Comparison of ENCODE assay signal across 14 cellular contexts in genomic region chr22:24053481-24054226, GRCh38. TPM values are rescaled to one million over a fixed set of nuclear protein-coding genes. Genes with fewer than 3 reads are reported as not detected.
DNase-seq lines count a peak whose midpoint lies in the region; ATAC-seq and TF ChIP-seq lines count a peak whose summit lies in the region.
"Had no signal": no experiment of that assay in that cellular context is flagged by ENCODE, and none has a peak within 500 bp of the region (broad histone marks: within the 10 kb centered on the region; RNA-seq: fewer than 3 reads in every experiment).

No MANE protein-coding gene starts in this region.

- DNase-seq in GM10248 (ENCODE audit: extremely low spot score) (peak; percentile 70), GM23248 (peak; percentile 20), mesenchymal stem cell (peak; percentile 18), immature natural killer cell (no peak), sciatic nerve (ENCODE audit: low spot score) (no peak), SHP77 (lab: John Stamatoyannopoulos, UW) (no peak)
- DNase-seq: anterior cingulate cortex; C1 segment of cervical spinal cord; stimulated activated CD4-positive, alpha-beta T cell treated with anti-CD3 and anti-CD28 coated beads, Interleukin-2, amount 100 ng/mL, for 48 hours; WERI-Rb-1 had no signal

- H3F3A ChIP-seq in GM23248 (ENCODE audit: insufficient read depth) (0 out of 2 replicates have a peak, but pooled peaks cover 4% of the 10 kb centered on the region), OCI-LY1 (ENCODE audit: insufficient read depth, low read length) (no peaks in the 10 kb centered on the region)

- peaks cover 38 to 65% (median 44%) of the 10 kb centered on the region in 3 donors for H3K36me3 Mint-ChIP-seq in immature natural killer cell

- H3K36me3 ChIP-seq in GM23248 (ENCODE audit: low read depth) (peaks cover 5% of the 10 kb centered on the region; the same call in 1 of the 2 replicates), OCI-LY1 (ENCODE audit: insufficient read depth, low read length) (peaks cover 68% of the 10 kb centered on the region), mesenchymal stem cell (ENCODE audit: control insufficient read depth in 1 of 2, insufficient read depth in 2 of 2, low read depth in 1 of 2, low read length in 2 of 2) (peaks cover 61 to 75% of the 10 kb centered on the region in 2 experiments)

- H3K79me1 ChIP-seq in mesenchymal stem cell (replicated peaks; ENCODE audit: low read length, poor library complexity, severe bottlenecking) = peaks cover 1% of the 10 kb centered on the region

- H3K27ac ChIP-seq in GM23248 (no peak overlapping the region), OCI-LY1 (ENCODE audit: low read depth, low read length, poor library complexity, severe bottlenecking) (peak overlapping the region; percentile 74), mesenchymal stem cell (ENCODE audit: low read length, poor library complexity, severe bottlenecking) (no peak overlapping the region)
- H3K27ac ChIP-seq: KMS-11, WERI-Rb-1 had no signal

- H3K18ac ChIP-seq in mesenchymal stem cell (ENCODE audit: low read depth in 1 of 2, low read length in 2 of 2) = peak overlapping the region in 1 of 2 experiments; percentile 28

- no peak overlapping the region for H2AK5ac ChIP-seq in mesenchymal stem cell (ENCODE audit: low read length, severe bottlenecking)

- peak overlapping the region; percentile 35 for H4K8ac ChIP-seq in mesenchymal stem cell (ENCODE audit: low read length)

- H3K9me2 ChIP-seq in GM23248 (ENCODE audit: insufficient read depth) (no peaks in the 10 kb centered on the region), OCI-LY1 (ENCODE audit: low read depth, low read length) (no peaks in the 10 kb centered on the region)

- CTCF ChIA-PET in GM10248 (lab: Yijun Ruan, JAX) = interaction anchor here (0.9 kb wide), 1 partner anchor 104 kb away, joined by 3 read pairs; no protein-coding TSS in a partner anchor

- no peaks in the 10 kb centered on the region for H3K27me3 Mint-ChIP-seq in immature natural killer cell (ENCODE audit: low read depth in 3 of 3)

- in situ Hi-C loops in GM23248 (cut with MboI) = no loop called here

- peak overlapping the region in 1 of 2 experiments; percentile 71 for H3K14ac ChIP-seq in mesenchymal stem cell (ENCODE audit: low read length in 2 of 2)

- no peak overlapping the region for H2BK120ac ChIP-seq in mesenchymal stem cell (ENCODE audit: low read depth, low read length)

- peaks cover 25% of the 10 kb centered on the region for H3K4me1 ChIP-seq in GM23248 (ENCODE audit: insufficient read depth)
- peaks cover 10% of the 10 kb centered on the region for H3K4me1 ChIP-seq in OCI-LY1 (ENCODE audit: insufficient read depth, low read length, severe bottlenecking)
- peaks cover 12% of the 10 kb centered on the region for H3K4me1 ChIP-seq in mesenchymal stem cell (ENCODE audit: control insufficient read depth, insufficient read depth, low read depth, low read length)

- H2AFZ ChIP-seq in GM23248 = no peak overlapping the region
- no peak overlapping the region for H2AFZ ChIP-seq in OCI-LY1 (ENCODE audit: low read length)
- H2AFZ ChIP-seq in mesenchymal stem cell (ENCODE audit: low read depth, low read length) = no peak overlapping the region

- H3K4me3 Mint-ChIP-seq in immature natural killer cell = no peak overlapping the region

- H4K20me1 ChIP-seq in GM23248 (ENCODE audit: insufficient read depth) = no peaks in the 10 kb centered on the region
- no peaks in the 10 kb centered on the region for H4K20me1 ChIP-seq in OCI-LY1 (ENCODE audit: insufficient read depth, low read length)

- H3K4ac ChIP-seq in mesenchymal stem cell (ENCODE audit: low read depth in 1 of 2, low read length in 2 of 2) = no peak overlapping the region

- H3K27me3 ChIP-seq in GM23248 (replicated peaks; ENCODE audit: insufficient read depth) = no peaks in the 10 kb centered on the region
- no peaks in the 10 kb centered on the region for H3K27me3 ChIP-seq in OCI-LY1 (ENCODE audit: insufficient read depth, low read length)
- no peaks in the 10 kb centered on the region for H3K27me3 ChIP-seq in mesenchymal stem cell (ENCODE audit: control insufficient read depth in 1 of 2, insufficient read depth in 1 of 2, low read length in 2 of 2)

- WGBS in GM23248 (ENCODE audit: low coverage in 1 of 2, low lambda C conversion rate in 2 of 2, missing lambda C conversion rate in 2 of 2), 2 experiments = 92% methylated on average over 10 of the region's 10 CpGs
- 83% methylated on average over 9 of the region's 10 CpGs for WGBS in mesenchymal stem cell

- intact Hi-C loops in sciatic nerve (cut with DNase I) = no loop called here

- no peak overlapping the region for H2BK5ac ChIP-seq in mesenchymal stem cell (ENCODE audit: low read depth, low read length, poor library complexity, severe bottlenecking)

- H3K23ac ChIP-seq in mesenchymal stem cell (ENCODE audit: low read length in 2 of 2) = no peak overlapping the region

- H3K4me2 ChIP-seq in GM23248 (ENCODE audit: unreplicated experiment) (no peak overlapping the region), OCI-LY1 (ENCODE audit: low read length) (no peak overlapping the region), mesenchymal stem cell (ENCODE audit: low read length, poor library complexity, severe bottlenecking) (no peak overlapping the region)
- H3K4me2 ChIP-seq: KMS-11 had no signal

- H4K91ac ChIP-seq in mesenchymal stem cell (ENCODE audit: low read length) = no peak overlapping the region

- no peak overlapping the region for H3K4me3 ChIP-seq in GM23248
- H3K4me3 ChIP-seq in OCI-LY1 (ENCODE audit: low read depth, low read length, poor library complexity, severe bottlenecking) = no peak overlapping the region
- H3K4me3 ChIP-seq in mesenchymal stem cell (ENCODE audit: insufficient read depth in 1 of 2, low read depth in 1 of 2, low read length in 2 of 2) = no peak overlapping the region

- H3K27ac Mint-ChIP-seq in immature natural killer cell = no peak overlapping the region

- POLR2A ChIA-PET in GM10248 (lab: Yijun Ruan, JAX) = interaction anchor here (0.6 kb wide), 1 partner anchor 34 kb away, joined by 8 read pairs; no protein-coding TSS in a partner anchor

- H3K9me3 ChIP-seq in GM23248 (ENCODE audit: low read depth) (no peaks in the 10 kb centered on the region), OCI-LY1 (ENCODE audit: low read length) (no peaks in the 10 kb centered on the region), mesenchymal stem cell (ENCODE audit: control insufficient read depth, low read length) (no peaks in the 10 kb centered on the region)

- H3K9ac ChIP-seq in GM23248 (no peak overlapping the region), OCI-LY1 (ENCODE audit: low read length) (peak overlapping the region; percentile 26), mesenchymal stem cell (ENCODE audit: low read length) (no peak overlapping the region)
- H3K9ac ChIP-seq: KMS-11 had no signal

- no peak overlapping the region for H2BK12ac ChIP-seq in mesenchymal stem cell (ENCODE audit: low read length in 2 of 2)

- no peak overlapping the region for H2BK15ac ChIP-seq in mesenchymal stem cell (ENCODE audit: low read depth, poor library complexity, severe bottlenecking)

- no peaks in the 10 kb centered on the region for H3K79me2 ChIP-seq in GM23248 (ENCODE audit: insufficient read depth)
- H3K79me2 ChIP-seq in OCI-LY1 (ENCODE audit: insufficient read depth, low read length) = no peaks in the 10 kb centered on the region

- H3K4me1 Mint-ChIP-seq in immature natural killer cell = no peaks in the 10 kb centered on the region

- ATAC-seq in sciatic nerve (no peak), GM21723 (IDR thresholded peaks at IDR 0.05; ENCODE audit: unreplicated experiment) (no peak)

- no peaks in the 10 kb centered on the region for H3K9me3 Mint-ChIP-seq in immature natural killer cell

- no peak for TF ChIP-seq CTCF in GM10248 (IDR thresholded peaks at IDR 0.05; ENCODE audit: control extremely low read depth, extremely low read depth, low read depth, missing control alignments)
- no peak for TF ChIP-seq CTCF in OCI-LY1 (IDR thresholded peaks at IDR 0.05; ENCODE audit: low read length)

RNA-seq across cellular contexts. Expression of gene CABIN1, which starts 42.5 kb away (rescaled TPM):
- total RNA-seq in GM23248 (2014; rRNA removed; shearing (Covaris generic)) = 21.5 and 28.7 TPM in 2 replicates
- polyA plus RNA-seq in GM23248 (2016; fragmentation: Nextera tagmentation; extraction: Ambion mirVana) (10.6 and 14.3 TPM in 2 replicates), immature natural killer cell (10 to 100 TPM in 1 of 3 donors, 1 to 10 TPM in 2; 1.5 to 15.0 (median 3.4) TPM)
- 54.3 TPM for polyA plus RNA-seq in mesenchymal stem cell (2013, experiment 1 of 2)
- 52.5 TPM for polyA plus RNA-seq in mesenchymal stem cell (2013, experiment 2 of 2)
- 67.2 TPM for total RNA-seq in sciatic nerve

RNA-seq across cellular contexts. Expression of gene GSTT4, which starts 48.4 kb away (rescaled TPM):
- not detected in 2 replicates for total RNA-seq in GM23248 (2014; rRNA removed; shearing (Covaris generic))
- not detected in 2 replicates for polyA plus RNA-seq in GM23248 (2016; fragmentation: Nextera tagmentation; extraction: Ambion mirVana)
- polyA plus RNA-seq in mesenchymal stem cell (2013, experiment 1 of 2) = not detected
- polyA plus RNA-seq in mesenchymal stem cell (2013, experiment 2 of 2) = not detected
- not detected for polyA plus RNA-seq in immature natural killer cell
- not detected for total RNA-seq in sciatic nerve
- total RNA-seq: pulmonary artery endothelial cell had no signal

Comparison
In these comparisons a context has a peak if more than half of its experiments do, and no peak if none do; other contexts are left out.
1. DNase-seq: peak in GM10248 (single experiment), GM23248 (single experiment) and mesenchymal stem cell (single experiment); none in immature natural killer cell (0 of 3), sciatic nerve (single experiment) and SHP77 (0 of 2).